8 cellular contexts compared by ENCODE assay signal in genomic region chr6:78867370-78868040, GRCh38. TPM values are rescaled to one million over a fixed set of nuclear protein-coding genes. Genes with fewer than 3 reads are reported as not detected.
DNase-seq lines count a peak whose midpoint lies in the region; ATAC-seq and TF ChIP-seq lines count a peak whose summit lies in the region.

Gene IRAK1BP1 (plus strand): TSS chr6:78867551. CDS start chr6:78867577, 26 bp downstream.

- no peaks in the 10 kb centered on the region for H3K9me3 Mint-ChIP-seq in IgD-negative memory B cell
- no peaks in the 10 kb centered on the region for H3K9me3 Mint-ChIP-seq in activated T-cell treated with anti-CD3 and anti-CD28 coated beads, Interleukin-2, amount 50 U/mL, for 72 hours
- H3K9me3 Mint-ChIP-seq in naive thymus-derived CD8-positive, alpha-beta T cell = no peaks in the 10 kb centered on the region
- no peaks in the 10 kb centered on the region for H3K9me3 Mint-ChIP-seq in stimulated activated naive B cell treated with anti-CD40 and anti-IgM and Interleukin-4, amounts not matched to agents 10 μg/mL and 1 μg/mL and 100 μg/mL, for 72 hours

- peak within 1 kb of the TSS; percentile 98 to 100 (median 99) for H3K4me3 Mint-ChIP-seq in IgD-negative memory B cell
- peak within 1 kb of the TSS; percentile 92 to 93 for H3K4me3 Mint-ChIP-seq in activated T-cell treated with anti-CD3 and anti-CD28 coated beads, Interleukin-2, amount 50 U/mL, for 72 hours
- peak within 1 kb of the TSS; percentile 93 to 99 (median 98) for H3K4me3 Mint-ChIP-seq in naive thymus-derived CD8-positive, alpha-beta T cell
- H3K4me3 Mint-ChIP-seq in stimulated activated naive B cell treated with anti-CD40 and anti-IgM and Interleukin-4, amounts not matched to agents 10 μg/mL and 1 μg/mL and 100 μg/mL, for 72 hours = peak within 1 kb of the TSS; percentile 94 to 96

- no peaks in the 10 kb centered on the region for H3K36me3 Mint-ChIP-seq in IgD-negative memory B cell
- peaks cover 3 to 5% of the 10 kb centered on the region in 2 donors for H3K36me3 Mint-ChIP-seq in activated T-cell treated with anti-CD3 and anti-CD28 coated beads, Interleukin-2, amount 50 U/mL, for 72 hours (ENCODE audit: insufficient read depth in 2 of 2)
- H3K36me3 Mint-ChIP-seq in naive thymus-derived CD8-positive, alpha-beta T cell = peaks cover 0 to 14% (median 8%) of the 10 kb centered on the region in 3 donors
- H3K36me3 Mint-ChIP-seq in stimulated activated naive B cell treated with anti-CD40 and anti-IgM and Interleukin-4, amounts not matched to agents 10 μg/mL and 1 μg/mL and 100 μg/mL, for 72 hours = peaks cover 0 to 4% of the 10 kb centered on the region in 2 donors

- no peaks in the 10 kb centered on the region for H3K27me3 Mint-ChIP-seq in IgD-negative memory B cell
- H3K27me3 Mint-ChIP-seq in activated T-cell treated with anti-CD3 and anti-CD28 coated beads, Interleukin-2, amount 50 U/mL, for 72 hours (ENCODE audit: low read depth) = no peaks in the 10 kb centered on the region
- H3K27me3 Mint-ChIP-seq in naive thymus-derived CD8-positive, alpha-beta T cell = no peaks in the 10 kb centered on the region
- H3K27me3 Mint-ChIP-seq in stimulated activated naive B cell treated with anti-CD40 and anti-IgM and Interleukin-4, amounts not matched to agents 10 μg/mL and 1 μg/mL and 100 μg/mL, for 72 hours = no peaks in the 10 kb centered on the region

- peak; percentile 56 for DNase-seq in DMS53 treated with DMSO at 0.1 percent for 48 hours (lab: John Stamatoyannopoulos, UW; ENCODE audit: unreplicated experiment)
- DNase-seq in activated T-cell treated with anti-CD3 and anti-CD28 coated beads, Interleukin-2, amount 50 U/mL, for 72 hours = peak; percentile 83 to 86
- peak; percentile 78 for DNase-seq in fibroblast of mammary gland (ENCODE audit: low read depth)
- peak; percentile 53 to 90 (median 78) for DNase-seq in naive thymus-derived CD8-positive, alpha-beta T cell
- DNase-seq in stimulated activated naive B cell treated with anti-CD40 and anti-IgM and Interleukin-4, amounts not matched to agents 10 μg/mL and 1 μg/mL and 100 μg/mL, for 72 hours = peak; percentile 86

- peaks cover 7 to 23% (median 15%) of the 10 kb centered on the region in 3 donors for H3K4me1 Mint-ChIP-seq in IgD-negative memory B cell
- H3K4me1 Mint-ChIP-seq in activated T-cell treated with anti-CD3 and anti-CD28 coated beads, Interleukin-2, amount 50 U/mL, for 72 hours (ENCODE audit: low read depth) = peaks cover 8% of the 10 kb centered on the region
- peaks cover 8 to 23% (median 16%) of the 10 kb centered on the region in 4 donors for H3K4me1 Mint-ChIP-seq in naive thymus-derived CD8-positive, alpha-beta T cell
- peaks cover 2 to 12% of the 10 kb centered on the region in 2 donors for H3K4me1 Mint-ChIP-seq in stimulated activated naive B cell treated with anti-CD40 and anti-IgM and Interleukin-4, amounts not matched to agents 10 μg/mL and 1 μg/mL and 100 μg/mL, for 72 hours

- peak; percentile 96 for ATAC-seq in GM21529 (IDR thresholded peaks at IDR 0.05; ENCODE audit: unreplicated experiment)
- ATAC-seq in activated T-cell treated with anti-CD3 and anti-CD28 coated beads, Interleukin-2, amount 50 U/mL, for 72 hours (replicated peaks in 1 of 2) = peak; percentile 98
- peak; percentile 92 to 94 for ATAC-seq in naive thymus-derived CD8-positive, alpha-beta T cell
- peak; percentile 97 for ATAC-seq in stimulated activated naive B cell treated with anti-CD40 and anti-IgM and Interleukin-4, amounts not matched to agents 10 μg/mL and 1 μg/mL and 100 μg/mL, for 72 hours (replicated peaks)

- TF ChIP-seq CTCF in fibroblast of mammary gland (conservative IDR thresholded peaks at IDR 0.05; ENCODE audit: control insufficient read depth, insufficient read depth, low read depth, low read length) = no peak

- POLR2A ChIA-PET in naive thymus-derived CD8-positive, alpha-beta T cell (lab: Charles Lee) = interaction anchor here (1.1 kb wide), 1 partner anchor 211 kb away, joined by 9 read pairs; the partner anchor contains the start of gene PHIP

- peak within 1 kb of the TSS; percentile 98 for H3K27ac Mint-ChIP-seq in IgD-negative memory B cell
- H3K27ac Mint-ChIP-seq in activated T-cell treated with anti-CD3 and anti-CD28 coated beads, Interleukin-2, amount 50 U/mL, for 72 hours = peak within 1 kb of the TSS; percentile 93
- H3K27ac Mint-ChIP-seq in naive thymus-derived CD8-positive, alpha-beta T cell = peak within 1 kb of the TSS; percentile 91 to 98 (median 96)
- H3K27ac Mint-ChIP-seq in stimulated activated naive B cell treated with anti-CD40 and anti-IgM and Interleukin-4, amounts not matched to agents 10 μg/mL and 1 μg/mL and 100 μg/mL, for 72 hours = peak within 1 kb of the TSS; percentile 96

- peak within 1 kb of the TSS; percentile 99 for H3K4me3 ChIP-seq in fibroblast of mammary gland (ENCODE audit: control insufficient read depth, low read depth, low read length)

TF ChIP-seq in PFSK-1, 5 proteins besides CTCF, POLR2A, EP300 and RAD21:
- TF ChIP-seq REST (IDR thresholded peaks at IDR 0.05; ENCODE audit: insufficient read depth in 1 of 2, low read depth in 2 of 2, low read length in 2 of 2) (0 out of 4 replicates have a peak, but pooled peaks of 1 of the 2 experiments have one; percentile 30), POLR2AphosphoS5 (IDR thresholded peaks at IDR 0.05; ENCODE audit: low read depth, low read length) (peak; percentile 52; the same call in 1 of the 2 replicates), TAF1 (IDR thresholded peaks at IDR 0.05; ENCODE audit: borderline replicate concordance, insufficient read depth, low read length) (no peak), SIN3A (IDR thresholded peaks at IDR 0.05; ENCODE audit: borderline replicate concordance, insufficient read depth, low read length) (no peak), FOXP2 (optimal IDR thresholded peaks at IDR 0.05; ENCODE audit: borderline replicate concordance, extremely low read depth, extremely low read length, insufficient read depth) (peak; percentile 59)

RNA-seq across cellular contexts. Expression of gene IRAK1BP1, which starts in this region (rescaled TPM):
- polyA plus RNA-seq in IgD-negative memory B cell = 1.8 TPM
- polyA plus RNA-seq in PFSK-1 (2012; ENCODE audit: insufficient read length, low read depth) = 1.4 TPM
- total RNA-seq in activated T-cell treated with anti-CD3 and anti-CD28 coated beads, Interleukin-2, amount 50 U/mL, for 72 hours = 1 to 10 TPM; 2.9 to 3.3 TPM
- total RNA-seq in naive thymus-derived CD8-positive, alpha-beta T cell = 1 to 10 TPM; 5.0 to 5.2 TPM
- polyA plus RNA-seq in naive thymus-derived CD8-positive, alpha-beta T cell = 1 to 10 TPM; 1.5 to 1.8 (median 1.5) TPM

Comparison
In these comparisons a context has a peak if more than half of its experiments do, and no peak if none do; other contexts are left out.
1. Peak in every context shown above with its lines: DNase-seq, ATAC-seq and H3K4me3 ChIP-seq.